In the genomic region with DNA sequence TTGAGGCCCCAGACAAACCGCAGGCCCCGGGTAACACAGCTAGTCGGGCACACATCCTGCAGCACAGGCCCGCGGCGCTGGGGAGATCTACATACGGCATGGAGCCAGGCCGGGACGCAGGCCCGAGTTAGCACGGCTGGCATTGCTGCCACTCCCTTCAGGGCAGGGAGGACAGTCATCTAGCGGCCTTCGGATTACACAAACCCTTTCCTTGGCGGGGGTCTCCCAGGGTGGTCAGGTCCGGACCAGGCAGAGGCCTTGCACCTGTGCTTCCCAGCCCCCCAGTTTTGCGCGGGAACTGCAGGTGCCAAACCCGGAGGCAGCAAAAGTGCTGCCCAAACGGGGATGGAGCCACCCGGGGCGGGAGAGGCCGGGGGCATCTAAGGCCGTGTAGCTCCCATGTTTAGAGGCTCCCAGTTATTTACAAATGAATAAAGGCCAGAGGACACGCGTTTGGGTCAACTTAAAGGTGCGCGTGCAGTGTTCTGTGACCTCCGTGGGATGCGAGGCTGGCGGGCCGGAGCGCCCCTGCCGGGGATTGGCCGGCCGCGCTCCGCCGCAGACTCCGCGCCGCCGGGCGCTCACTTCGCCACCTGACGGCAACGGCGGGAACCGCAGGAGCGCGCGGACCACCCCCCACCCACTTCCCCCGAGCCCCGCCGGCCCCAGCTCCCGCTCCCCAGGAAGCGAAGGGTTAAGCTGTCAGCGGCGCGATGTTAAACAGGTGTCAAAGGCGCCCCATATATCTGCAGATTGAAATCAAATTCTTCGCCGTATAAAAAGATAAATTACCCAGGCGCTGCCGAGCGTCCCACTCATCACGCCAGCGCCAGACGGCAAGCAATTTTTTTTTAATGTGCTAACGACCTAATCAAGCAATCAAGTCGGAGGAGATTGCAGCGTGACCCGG, we compare ENCODE assay signal across 8 cellular contexts. TPM values are rescaled to one million over a fixed set of nuclear protein-coding genes. Genes with fewer than 3 reads are reported as not detected.
DNase-seq lines count a peak whose midpoint lies in the region; ATAC-seq, FAIRE-seq and TF ChIP-seq lines count a peak whose summit lies in the region.

No MANE protein-coding gene starts in this region.

- H3K27me3 ChIP-seq in Panc1 (ENCODE audit: control insufficient read depth, insufficient read depth, low read length) (no peaks in the 10 kb centered on the region), thoracic aorta (replicated peaks; ENCODE audit: insufficient read depth) (no peaks in the 10 kb centered on the region)

- ATAC-seq in HG03354 (IDR thresholded peaks at IDR 0.05; ENCODE audit: poor library complexity, severe bottlenecking, unreplicated experiment) (peak; percentile 78), Panc1 (peak; percentile 84), omental fat pad (ENCODE audit: low FRiP score) (peak; percentile 87), thoracic aorta (ENCODE audit: insufficient number of reproducible peaks, low FRiP score, low read depth) (peak; percentile 60), HG02884 (IDR thresholded peaks at IDR 0.05; ENCODE audit: unreplicated experiment) (no peak)

- TF ChIP-seq CTCF in Panc1 (IDR thresholded peaks at IDR 0.05): peak; percentile 97
- peak in 1 of 3 donors; percentile 55 for TF ChIP-seq CTCF in omental fat pad (IDR thresholded peaks at IDR 0.05)
- peak; percentile 96 for TF ChIP-seq CTCF in thoracic aorta (IDR thresholded peaks at IDR 0.05)

- H3K27ac ChIP-seq in Panc1 (ENCODE audit: low read length) (no peak overlapping the region), thoracic aorta (no peak overlapping the region)

- no TSS peak for BruUV-seq in Panc1 (replicated peaks; lab: Mats Ljungman, UMichigan)

- POLR2A ChIA-PET in Panc1 (lab: Charles Lee): no interaction called here

- intact Hi-C loops in Panc1 (cut with micrococcal nuclease; ENCODE audit: unreplicated experiment): no loop called here

- H3K4me1 ChIP-seq in Panc1 (ENCODE audit: control insufficient read depth, insufficient read depth, low read length) (no peaks in the 10 kb centered on the region), thoracic aorta (ENCODE audit: control insufficient read depth in 1 of 2, low read depth in 2 of 2) (peaks cover 10 to 15% of the 10 kb centered on the region in 2 donors)

- no peaks in the 10 kb centered on the region for H3K9me3 ChIP-seq in Panc1 (ENCODE audit: control insufficient read depth, insufficient read depth, low read depth, low read length)
- no peaks in the 10 kb centered on the region for H3K9me3 ChIP-seq in thoracic aorta

- DNase-seq in GM12891 (ENCODE audit: insufficient read length, low spot score): peak; percentile 88
- no peak for DNase-seq in Panc1 (ENCODE audit: low read depth, low spot score)
- peak; percentile 49 for DNase-seq in activated effector memory CD4-positive, alpha-beta T cell treated with Interleukin-2 at 50 U/mL for 16 hours
- DNase-seq in globus pallidus (ENCODE audit: low spot score): peak; percentile 28
- DNase-seq in omental fat pad (ENCODE audit: low spot score): no peak
- no peak for DNase-seq in thoracic aorta (ENCODE audit: low spot score)

- in situ Hi-C loops in Panc1 (cut with HindIII; ENCODE audit: low pct_unique_long_range_greater_than_20kb, low sequenced_read_pairs): no loop called here

- CTCF ChIA-PET in Panc1 (lab: Charles Lee): interaction anchor here (0.6 to 0.8 kb wide), 6 partner anchors 9 to 548 kb away, joined by 3 to 14 read pairs (median 5); no protein-coding TSS in a partner anchor

- FAIRE-seq in GM12891 (lab: Jason Lieb, UNC): peak; percentile 90

- H3K4me3 ChIP-seq in Panc1 (ENCODE audit: low read depth in 2 of 2, low read length in 2 of 2) (peak overlapping the region; percentile 41 to 59), thoracic aorta (peak overlapping the region; percentile 89)

- H3K36me3 ChIP-seq in Panc1 (ENCODE audit: control insufficient read depth, insufficient read depth, low read length): no peaks in the 10 kb centered on the region
- no peaks in the 10 kb centered on the region for H3K36me3 ChIP-seq in thoracic aorta

- TF ChIP-seq POLR2A in GM12891 (IDR thresholded peaks at IDR 0.05; ENCODE audit: low read depth, low read length): no peak

TF ChIP-seq in GM12891, 5 proteins besides CTCF, POLR2A, EP300 and RAD21:
- TF ChIP-seq TAF1 (IDR thresholded peaks at IDR 0.05; ENCODE audit: low read depth, low read length): no peak
- no peak for TF ChIP-seq POLR2AphosphoS5 (IDR thresholded peaks at IDR 0.05; ENCODE audit: low read depth, low read length)
- TF ChIP-seq POU2F2 (IDR thresholded peaks at IDR 0.05; ENCODE audit: low read depth, low read length): no peak
- TF ChIP-seq SPI1 (IDR thresholded peaks at IDR 0.05; ENCODE audit: low read depth, low read length): no peak
- no peak for TF ChIP-seq PAX5 (IDR thresholded peaks at IDR 0.05; ENCODE audit: insufficient read depth, low read length, severe bottlenecking)

RNA-seq across cellular contexts. Expression of gene VSX2, which starts 18.1 kb away (rescaled TPM):
- 0.03 TPM for polyA plus RNA-seq in GM12891 (2012; ENCODE audit: low read depth, missing spikeins)
- total RNA-seq in Panc1 (2021; ENCODE audit: unreplicated experiment): not detected
- not detected for polyA plus RNA-seq in Panc1 (2012; ENCODE audit: insufficient read length)
- total RNA-seq in omental fat pad: not detected
- total RNA-seq in thoracic aorta: not detected

RNA-seq across cellular contexts. Expression of gene ABCD4, which starts 45.4 kb away (rescaled TPM):
- polyA plus RNA-seq in GM12891 (2012; ENCODE audit: low read depth, missing spikeins): 16.7 TPM
- total RNA-seq in Panc1 (2021; ENCODE audit: unreplicated experiment) (24.4 TPM), omental fat pad (10 to 100 TPM; 28.2 to 62.1 (median 48.3) TPM), thoracic aorta (10 to 100 TPM; 47.7 to 62.4 TPM)
- polyA plus RNA-seq in Panc1 (2012; ENCODE audit: insufficient read length): 27.6 TPM

Comparison
In these comparisons a context has a peak if more than half of its experiments do, and no peak if none do; other contexts are left out.
1. DNase-seq: peak in GM12891 (single experiment), activated effector memory CD4-positive, alpha-beta T cell treated with Interleukin-2 at 50 U/mL for 16 hours (single experiment) and globus pallidus (single experiment); none in Panc1 (single experiment), omental fat pad (single experiment) and thoracic aorta (single experiment).